2 cellular contexts compared by ENCODE assay signal in the genomic region with DNA sequence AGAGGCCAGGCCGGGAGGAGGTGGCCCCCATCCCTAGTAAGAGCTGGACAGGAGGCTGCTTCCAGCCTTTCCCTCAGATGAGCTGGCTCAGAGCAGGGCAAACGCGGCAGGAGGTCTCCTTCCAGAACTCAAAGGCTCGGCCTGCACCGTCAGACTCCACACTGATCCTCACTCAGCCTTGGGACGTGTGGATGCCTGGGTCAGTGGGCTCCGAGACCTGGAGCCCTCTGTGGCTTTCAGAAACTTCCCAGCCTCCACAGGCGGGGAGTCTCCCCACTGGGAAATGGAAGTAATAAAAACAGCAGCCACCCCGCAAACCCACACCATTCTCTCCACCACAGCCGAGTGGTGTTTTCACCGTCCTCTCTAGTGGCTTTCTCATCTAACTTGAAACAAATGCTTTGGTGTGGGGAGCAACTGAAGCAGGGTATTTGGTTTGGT.
A peak's percentile ranks its signal among the peaks of the same experiment; 100 is the strongest.
TF ChIP-seq lines count a peak whose summit lies in the region.

No MANE protein-coding gene starts in this region.

TF ChIP-seq in IMR-90, 13 proteins besides CTCF, POLR2A, EP300 and RAD21:
- TF ChIP-seq, protein P1, sequence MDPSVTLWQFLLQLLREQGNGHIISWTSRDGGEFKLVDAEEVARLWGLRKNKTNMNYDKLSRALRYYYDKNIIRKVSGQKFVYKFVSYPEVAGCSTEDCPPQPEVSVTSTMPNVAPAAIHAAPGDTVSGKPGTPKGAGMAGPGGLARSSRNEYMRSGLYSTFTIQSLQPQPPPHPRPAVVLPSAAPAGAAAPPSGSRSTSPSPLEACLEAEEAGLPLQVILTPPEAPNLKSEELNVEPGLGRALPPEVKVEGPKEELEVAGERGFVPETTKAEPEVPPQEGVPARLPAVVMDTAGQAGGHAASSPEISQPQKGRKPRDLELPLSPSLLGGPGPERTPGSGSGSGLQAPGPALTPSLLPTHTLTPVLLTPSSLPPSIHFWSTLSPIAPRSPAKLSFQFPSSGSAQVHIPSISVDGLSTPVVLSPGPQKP (IDR thresholded peaks at IDR 0.05; ENCODE audit: borderline replicate concordance, low read depth, low read length) = no peak
- TF ChIP-seq RCOR1 (IDR thresholded peaks at IDR 0.05; ENCODE audit: insufficient replicate concordance, low read length) (no peak), CHD1 (IDR thresholded peaks at IDR 0.05; ENCODE audit: low read depth, low read length) (no peak), CEBPB (IDR thresholded peaks at IDR 0.05; ENCODE audit: low read depth, low read length) (no peak), MAZ (IDR thresholded peaks at IDR 0.05; ENCODE audit: borderline replicate concordance, low read depth, low read length) (no peak), MAFK (IDR thresholded peaks at IDR 0.05; ENCODE audit: low read depth, low read length) (no peak), USF2 (IDR thresholded peaks at IDR 0.05; ENCODE audit: low read depth, low read length) (no peak), NFE2L2 (IDR thresholded peaks at IDR 0.05; ENCODE audit: low read depth, low read length) (no peak), FOS (IDR thresholded peaks at IDR 0.05; ENCODE audit: low read depth, low read length) (no peak), BHLHE40 (IDR thresholded peaks at IDR 0.05; ENCODE audit: low read depth, low read length) (no peak), SMC3 (IDR thresholded peaks at IDR 0.05; ENCODE audit: low read depth, low read length) (no peak), RFX5 (IDR thresholded peaks at IDR 0.05; ENCODE audit: low read depth, low read length) (no peak), MXI1 (IDR thresholded peaks at IDR 0.05; ENCODE audit: borderline replicate concordance, low read depth, low read length) (no peak)
TF ChIP-seq in IMR-90: peak in this region for 0.

TF ChIP-seq in GM12878, 131 proteins besides CTCF, POLR2A, EP300 and RAD21:
- TF ChIP-seq EZH2 (IDR thresholded peaks at IDR 0.05; ENCODE audit: borderline replicate concordance, control insufficient read depth, low read depth, low read length) (no peak), IRF4 (IDR thresholded peaks at IDR 0.05; ENCODE audit: low read depth, low read length) (no peak), ZZZ3 (IDR thresholded peaks at IDR 0.05; ENCODE audit: control insufficient read depth, insufficient read length, low read depth) (no peak), FOXK2 (IDR thresholded peaks at IDR 0.05) (no peak), RUNX3 (IDR thresholded peaks at IDR 0.05; ENCODE audit: low read length) (peak; percentile 42), BRCA1 (IDR thresholded peaks at IDR 0.05; ENCODE audit: low read depth, low read length) (no peak), IKZF2 (IDR thresholded peaks at IDR 0.05) (0 out of 4 replicates have a peak, but pooled peaks of 1 of the 2 experiments have one; percentile 11), ZNF24 (IDR thresholded peaks at IDR 0.05) (no peak), ETV6 (conservative IDR thresholded peaks at IDR 0.05 in 1 of 2, IDR thresholded peaks at IDR 0.05 in 1 of 2; ENCODE audit: borderline replicate concordance in 1 of 2, low read depth in 1 of 2) (no peak), SP1 (IDR thresholded peaks at IDR 0.05; ENCODE audit: low read depth, low read length) (no peak), NR2F1 (conservative IDR thresholded peaks at IDR 0.05) (0 out of 2 replicates have a peak, but pooled peaks have one; percentile 28), MEF2B (IDR thresholded peaks at IDR 0.05; ENCODE audit: partially characterized antibody, poor library complexity, severe bottlenecking) (no peak), IKZF1 (conservative IDR thresholded peaks at IDR 0.05) (peak; percentile 55; the same call in 1 of the 2 replicates)
- TF ChIP-seq, protein P2, sequence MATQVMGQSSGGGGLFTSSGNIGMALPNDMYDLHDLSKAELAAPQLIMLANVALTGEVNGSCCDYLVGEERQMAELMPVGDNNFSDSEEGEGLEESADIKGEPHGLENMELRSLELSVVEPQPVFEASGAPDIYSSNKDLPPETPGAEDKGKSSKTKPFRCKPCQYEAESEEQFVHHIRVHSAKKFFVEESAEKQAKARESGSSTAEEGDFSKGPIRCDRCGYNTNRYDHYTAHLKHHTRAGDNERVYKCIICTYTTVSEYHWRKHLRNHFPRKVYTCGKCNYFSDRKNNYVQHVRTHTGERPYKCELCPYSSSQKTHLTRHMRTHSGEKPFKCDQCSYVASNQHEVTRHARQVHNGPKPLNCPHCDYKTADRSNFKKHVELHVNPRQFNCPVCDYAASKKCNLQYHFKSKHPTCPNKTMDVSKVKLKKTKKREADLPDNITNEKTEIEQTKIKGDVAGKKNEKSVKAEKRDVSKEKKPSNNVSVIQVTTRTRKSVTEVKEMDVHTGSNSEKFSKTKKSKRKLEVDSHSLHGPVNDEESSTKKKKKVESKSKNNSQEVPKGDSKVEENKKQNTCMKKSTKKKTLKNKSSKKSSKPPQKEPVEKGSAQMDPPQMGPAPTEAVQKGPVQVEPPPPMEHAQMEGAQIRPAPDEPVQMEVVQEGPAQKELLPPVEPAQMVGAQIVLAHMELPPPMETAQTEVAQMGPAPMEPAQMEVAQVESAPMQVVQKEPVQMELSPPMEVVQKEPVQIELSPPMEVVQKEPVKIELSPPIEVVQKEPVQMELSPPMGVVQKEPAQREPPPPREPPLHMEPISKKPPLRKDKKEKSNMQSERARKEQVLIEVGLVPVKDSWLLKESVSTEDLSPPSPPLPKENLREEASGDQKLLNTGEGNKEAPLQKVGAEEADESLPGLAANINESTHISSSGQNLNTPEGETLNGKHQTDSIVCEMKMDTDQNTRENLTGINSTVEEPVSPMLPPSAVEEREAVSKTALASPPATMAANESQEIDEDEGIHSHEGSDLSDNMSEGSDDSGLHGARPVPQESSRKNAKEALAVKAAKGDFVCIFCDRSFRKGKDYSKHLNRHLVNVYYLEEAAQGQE (IDR thresholded peaks at IDR 0.05; ENCODE audit: low read depth, low read length) = no peak
- TF ChIP-seq, protein P3, sequence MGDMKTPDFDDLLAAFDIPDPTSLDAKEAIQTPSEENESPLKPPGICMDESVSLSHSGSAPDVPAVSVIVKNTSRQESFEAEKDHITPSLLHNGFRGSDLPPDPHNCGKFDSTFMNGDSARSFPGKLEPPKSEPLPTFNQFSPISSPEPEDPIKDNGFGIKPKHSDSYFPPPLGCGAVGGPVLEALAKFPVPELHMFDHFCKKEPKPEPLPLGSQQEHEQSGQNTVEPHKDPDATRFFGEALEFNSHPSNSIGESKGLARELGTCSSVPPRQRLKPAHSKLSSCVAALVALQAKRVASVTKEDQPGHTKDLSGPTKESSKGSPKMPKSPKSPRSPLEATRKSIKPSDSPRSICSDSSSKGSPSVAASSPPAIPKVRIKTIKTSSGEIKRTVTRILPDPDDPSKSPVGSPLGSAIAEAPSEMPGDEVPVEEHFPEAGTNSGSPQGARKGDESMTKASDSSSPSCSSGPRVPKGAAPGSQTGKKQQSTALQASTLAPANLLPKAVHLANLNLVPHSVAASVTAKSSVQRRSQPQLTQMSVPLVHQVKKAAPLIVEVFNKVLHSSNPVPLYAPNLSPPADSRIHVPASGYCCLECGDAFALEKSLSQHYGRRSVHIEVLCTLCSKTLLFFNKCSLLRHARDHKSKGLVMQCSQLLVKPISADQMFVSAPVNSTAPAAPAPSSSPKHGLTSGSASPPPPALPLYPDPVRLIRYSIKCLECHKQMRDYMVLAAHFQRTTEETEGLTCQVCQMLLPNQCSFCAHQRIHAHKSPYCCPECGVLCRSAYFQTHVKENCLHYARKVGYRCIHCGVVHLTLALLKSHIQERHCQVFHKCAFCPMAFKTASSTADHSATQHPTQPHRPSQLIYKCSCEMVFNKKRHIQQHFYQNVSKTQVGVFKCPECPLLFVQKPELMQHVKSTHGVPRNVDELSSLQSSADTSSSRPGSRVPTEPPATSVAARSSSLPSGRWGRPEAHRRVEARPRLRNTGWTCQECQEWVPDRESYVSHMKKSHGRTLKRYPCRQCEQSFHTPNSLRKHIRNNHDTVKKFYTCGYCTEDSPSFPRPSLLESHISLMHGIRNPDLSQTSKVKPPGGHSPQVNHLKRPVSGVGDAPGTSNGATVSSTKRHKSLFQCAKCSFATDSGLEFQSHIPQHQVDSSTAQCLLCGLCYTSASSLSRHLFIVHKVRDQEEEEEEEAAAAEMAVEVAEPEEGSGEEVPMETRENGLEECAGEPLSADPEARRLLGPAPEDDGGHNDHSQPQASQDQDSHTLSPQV (IDR thresholded peaks at IDR 0.05) = no peak
- TF ChIP-seq, protein P4, sequence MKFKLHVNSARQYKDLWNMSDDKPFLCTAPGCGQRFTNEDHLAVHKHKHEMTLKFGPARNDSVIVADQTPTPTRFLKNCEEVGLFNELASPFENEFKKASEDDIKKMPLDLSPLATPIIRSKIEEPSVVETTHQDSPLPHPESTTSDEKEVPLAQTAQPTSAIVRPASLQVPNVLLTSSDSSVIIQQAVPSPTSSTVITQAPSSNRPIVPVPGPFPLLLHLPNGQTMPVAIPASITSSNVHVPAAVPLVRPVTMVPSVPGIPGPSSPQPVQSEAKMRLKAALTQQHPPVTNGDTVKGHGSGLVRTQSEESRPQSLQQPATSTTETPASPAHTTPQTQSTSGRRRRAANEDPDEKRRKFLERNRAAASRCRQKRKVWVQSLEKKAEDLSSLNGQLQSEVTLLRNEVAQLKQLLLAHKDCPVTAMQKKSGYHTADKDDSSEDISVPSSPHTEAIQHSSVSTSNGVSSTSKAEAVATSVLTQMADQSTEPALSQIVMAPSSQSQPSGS (IDR thresholded peaks at IDR 0.05; ENCODE audit: low read length) = no peak
TF ChIP-seq in GM12878: peak in this region for 4.
